Comparison of ENCODE assay signal across 8 cellular contexts in the genomic region with DNA sequence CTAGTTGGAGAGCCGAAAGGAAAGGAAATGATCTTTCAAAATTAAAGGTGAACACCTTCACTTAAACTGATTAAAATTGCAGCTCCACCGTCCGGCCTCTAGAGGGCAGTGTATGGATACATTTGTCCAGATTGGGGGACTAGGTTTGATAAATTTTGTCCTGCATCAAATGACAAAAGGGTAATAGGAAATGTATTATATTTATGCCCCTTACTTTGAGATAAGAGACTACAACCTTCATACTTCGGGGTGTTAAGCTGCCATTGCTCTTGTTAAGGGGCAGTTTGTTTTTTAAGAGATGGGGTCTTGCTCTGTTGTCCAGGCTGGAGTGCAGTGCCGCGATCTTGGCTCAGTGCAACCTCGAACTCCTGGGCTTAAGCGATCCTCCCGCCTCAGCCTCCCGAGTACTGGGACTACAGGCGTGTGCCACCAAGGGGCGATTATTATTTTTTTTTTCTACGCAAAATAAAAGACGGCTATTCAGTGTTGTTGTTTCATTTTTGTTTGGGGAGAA. TPM values are rescaled to one million over a fixed set of nuclear protein-coding genes. Genes with fewer than 3 reads are reported as not detected.
A peak's percentile ranks its signal among the peaks of the same experiment; 100 is the strongest.
DNase-seq lines count a peak whose midpoint lies in the region; ATAC-seq, FAIRE-seq and TF ChIP-seq lines count a peak whose summit lies in the region.

No MANE protein-coding gene starts in this region.

- peak overlapping the region; percentile 88 for H3K27ac Mint-ChIP-seq in dendritic cell treated with granulocyte-macrophage colony-stimulating factor and Interleukin-4, amounts not matched to agents 40 ng/mL and 50 ng/mL, for 4 days

- peaks cover 79% of the 10 kb centered on the region for H3K36me3 Mint-ChIP-seq in dendritic cell treated with granulocyte-macrophage colony-stimulating factor and Interleukin-4, amounts not matched to agents 40 ng/mL and 50 ng/mL, for 4 days (ENCODE audit: low read depth)

- DNase-seq in GM18507 (ENCODE audit: extremely low spot score, insufficient read length, low read depth) (peak; percentile 45), NCI-H345 (lab: John Stamatoyannopoulos, UW) (peak; percentile 64), HepG2 (ENCODE audit: low spot score) (peak; percentile 67)
- peak; percentile 70 for DNase-seq in activated CD4-positive, alpha-beta T cell treated with anti-CD3 and anti-CD28 coated beads for 48 hours
- DNase-seq in stimulated activated CD4-positive, alpha-beta T cell treated with anti-CD3 and anti-CD28 coated beads, TNF-alpha, amount 100 ng/mL, for 24 hours (ENCODE audit: low read depth in 3 of 3), result peak; percentile 43 to 44 (median 43)

- in situ Hi-C loops in HepG2 (cut with HindIII; ENCODE audit: extremely low pct_ligation_motif_present, low pct_unique_long_range_greater_than_20kb), result loop anchor here (5.0 kb wide), 1 partner anchor 36 kb away; no protein-coding TSS in a partner anchor

- no peaks in the 10 kb centered on the region for H4K20me1 ChIP-seq in HepG2 (ENCODE audit: insufficient read depth, low read length)

- no peaks in the 10 kb centered on the region for H3K9me3 ChIP-seq in HepG2 (ENCODE audit: low read length)

- intact Hi-C loops in dendritic cell treated with granulocyte-macrophage colony-stimulating factor and Interleukin-4, amounts not matched to agents 40 ng/mL and 50 ng/mL, for 4 days (cut with micrococcal nuclease), result loop anchor here (1.0 to 10.0 kb wide), 3 partner anchors 33 to 109 kb away; a partner anchor contains a TSS
- intact Hi-C loops in HepG2 (cut with micrococcal nuclease; ENCODE audit: unreplicated experiment), result loop anchor here (1.0 to 2.0 kb wide), 4 partner anchors 15 to 85 kb away; a partner anchor contains a TSS

- POLR2A ChIA-PET in HepG2 (lab: Yijun Ruan, JAX), result interaction anchor here (0.7 to 3.5 kb wide), 21 partner anchors 11 to 275 kb away, joined by 3 to 60 read pairs (median 8); a partner anchor contains a TSS

- H3K9ac ChIP-seq in HepG2 (ENCODE audit: insufficient read depth, low read depth, low read length), result peak overlapping the region; percentile 88

- H3K27me3 Mint-ChIP-seq in dendritic cell treated with granulocyte-macrophage colony-stimulating factor and Interleukin-4, amounts not matched to agents 40 ng/mL and 50 ng/mL, for 4 days, result no peaks in the 10 kb centered on the region

- no peaks in the 10 kb centered on the region for H3K9me3 Mint-ChIP-seq in dendritic cell treated with granulocyte-macrophage colony-stimulating factor and Interleukin-4, amounts not matched to agents 40 ng/mL and 50 ng/mL, for 4 days

- H3K27ac ChIP-seq in 22Rv1 (peak overlapping the region; percentile 97), HepG2 (ENCODE audit: extremely low read length, insufficient read depth, low read length) (peak overlapping the region; percentile 92)

- peaks cover 20% of the 10 kb centered on the region for H3K79me2 ChIP-seq in HepG2 (ENCODE audit: insufficient read depth, low read length)

- no peak for ATAC-seq in HepG2
- no peak for ATAC-seq in HG03039 (IDR thresholded peaks at IDR 0.05; ENCODE audit: unreplicated experiment)

- no TSS peak for BruUV-seq in HepG2 (replicated peaks; lab: Mats Ljungman, UMichigan)

- FAIRE-seq in GM18507 (lab: Jason Lieb, UNC) (peak; percentile 83), HepG2 (lab: Jason Lieb, UNC) (peak; percentile 83)

- TF ChIP-seq EP300 in HepG2 (IDR thresholded peaks at IDR 0.05; ENCODE audit: low read depth in 2 of 2, low read length in 2 of 2) (no peak), HepG2 (CRISPR knock-in tag; IDR thresholded peaks at IDR 0.05; ENCODE audit: borderline replicate concordance) (no peak)

- WGBS in HepG2 (ENCODE audit: low lambda C conversion rate), result 5% methylated on average over 14 of the region's 14 CpGs

- no peak overlapping the region for H2AFZ ChIP-seq in HepG2 (ENCODE audit: low read length)

- H3K4me1 ChIP-seq in HepG2 (ENCODE audit: insufficient read depth, low read length), result peaks cover 44% of the 10 kb centered on the region

- H3K4me1 Mint-ChIP-seq in dendritic cell treated with granulocyte-macrophage colony-stimulating factor and Interleukin-4, amounts not matched to agents 40 ng/mL and 50 ng/mL, for 4 days (ENCODE audit: low read depth), result peaks cover 41% of the 10 kb centered on the region

- peak overlapping the region; percentile 93 for H3K4me3 Mint-ChIP-seq in dendritic cell treated with granulocyte-macrophage colony-stimulating factor and Interleukin-4, amounts not matched to agents 40 ng/mL and 50 ng/mL, for 4 days

- TF ChIP-seq CTCF in 22Rv1 (IDR thresholded peaks at IDR 0.05), result peak; percentile 98
- TF ChIP-seq CTCF in HepG2 (CRISPR knock-in tag; IDR thresholded peaks at IDR 0.05), result peak; percentile 80

- H3K4me2 ChIP-seq in HepG2 (ENCODE audit: low read depth, low read length), result peak overlapping the region; percentile 77

- H3K27me3 ChIP-seq in HepG2 (ENCODE audit: control insufficient read depth in 1 of 2, insufficient read depth in 2 of 2, low read length in 2 of 2), result peaks cover 0 to 3% of the 10 kb centered on the region in 2 experiments; a peak in 1 of 5 replicates

- TF ChIP-seq POLR2A in HepG2 (IDR thresholded peaks at IDR 0.05; ENCODE audit: insufficient read depth in 1 of 2, low read depth in 2 of 2, low read length in 2 of 2), result no peak

- TF ChIP-seq RAD21 in HepG2 (CRISPR knock-in tag; IDR thresholded peaks at IDR 0.05), result peak; percentile 84

- peaks cover 9 to 29% of the 10 kb centered on the region in 2 experiments for H3K36me3 ChIP-seq in HepG2 (replicated peaks in 1 of 2; ENCODE audit: control insufficient read depth in 1 of 2, insufficient read depth in 2 of 2, low read length in 2 of 2)

- CTCF ChIA-PET in HepG2 (lab: Yijun Ruan, JAX; ENCODE audit: low intra/inter-chr PET ratio, low total read pairs), result interaction anchor here (1.0 to 3.0 kb wide), 4 partner anchors 30 to 46 kb away, joined by 3 to 79 read pairs (median 5); a partner anchor contains a TSS

- H3K4me3 ChIP-seq in HepG2 (replicated peaks in 1 of 3; ENCODE audit: insufficient read depth in 1 of 3, low read depth in 2 of 3, low read length in 3 of 3), result peak overlapping the region; percentile 84 to 88 (median 84)

RNA-seq across cellular contexts. Expression of a gene that starts 0.8 kb away (rescaled TPM):
- 23.9 and 24.6 TPM in 2 replicates for total RNA-seq in HepG2 (2016; rRNA removed; fragmentation: Illumina TruSeq; extraction: Trizol)
- 3.8 and 3.9 TPM in 2 replicates for total RNA-seq in HepG2 (2016; cell fraction: cytosol; rRNA removed; fragmentation: Illumina TruSeq; extraction: Trizol; ENCODE audit: low read depth)
- 22.3 and 22.8 TPM in 2 replicates for total RNA-seq in HepG2 (2016; cell fraction: insoluble cytoplasmic fraction; rRNA removed; fragmentation: Illumina TruSeq; extraction: Trizol)
- total RNA-seq in HepG2 (2016; cell fraction: membrane; rRNA removed; fragmentation: Illumina TruSeq; extraction: Trizol), result 7.8 and 8.4 TPM in 2 replicates
- total RNA-seq in HepG2 (2016; cell fraction: nucleus; rRNA removed; fragmentation: Illumina TruSeq; extraction: Trizol), result 20.4 and 20.9 TPM in 2 replicates
- 25.9 and 28.9 TPM in 2 replicates for polyA plus RNA-seq in HepG2 (2011; rRNA removed)
- polyA plus RNA-seq in HepG2 (2011; cell fraction: cytosol; rRNA removed), result 20.0 and 24.2 TPM in 2 replicates
- polyA plus RNA-seq in HepG2 (2011; cell fraction: nucleus; rRNA removed), result 30.0 and 31.3 TPM in 2 replicates
- polyA plus RNA-seq in HepG2 (2012), result 9.8 and 12.4 TPM in 2 replicates
- 2.0 and 2.2 TPM in 2 replicates for polyA plus RNA-seq in HepG2 (2016; cell fraction: cytosol; fragmentation: Illumina TruSeq; extraction: Trizol; ENCODE audit: low read depth)
- 22.7 and 23.4 TPM in 2 replicates for polyA plus RNA-seq in HepG2 (2016; cell fraction: insoluble cytoplasmic fraction; fragmentation: Illumina TruSeq; extraction: Trizol; ENCODE audit: low read depth)
- 3.8 and 4.7 TPM in 2 replicates for polyA plus RNA-seq in HepG2 (2016; cell fraction: membrane; fragmentation: Illumina TruSeq; extraction: Trizol; ENCODE audit: low read depth)
- polyA plus RNA-seq in HepG2 (2016; cell fraction: nucleus; fragmentation: Illumina TruSeq; extraction: Trizol; ENCODE audit: insufficient read depth, low read depth), result 31.4 and 33.9 TPM in 2 replicates
- polyA minus RNA-seq in HepG2 (2011; rRNA and poly(A)+ RNA removed; ENCODE audit: low replicate concordance), result 44.5 and 46.8 TPM in 2 replicates
- polyA minus RNA-seq in HepG2 (2011; cell fraction: cytosol; rRNA and poly(A)+ RNA removed), result 12.1 and 15.9 TPM in 2 replicates
- 25.6 and 32.1 TPM in 2 replicates for polyA minus RNA-seq in HepG2 (2011; cell fraction: nucleus; rRNA and poly(A)+ RNA removed)

RNA-seq across cellular contexts. Expression of a gene that starts 22.4 kb away (rescaled TPM):
- 26.0 and 33.1 TPM in 2 replicates for total RNA-seq in HepG2 (2016; rRNA removed; fragmentation: Illumina TruSeq; extraction: Trizol)
- 8.6 and 11.8 TPM in 2 replicates for total RNA-seq in HepG2 (2016; cell fraction: cytosol; rRNA removed; fragmentation: Illumina TruSeq; extraction: Trizol; ENCODE audit: low read depth)
- 24.6 and 33.6 TPM in 2 replicates for total RNA-seq in HepG2 (2016; cell fraction: insoluble cytoplasmic fraction; rRNA removed; fragmentation: Illumina TruSeq; extraction: Trizol)
- total RNA-seq in HepG2 (2016; cell fraction: membrane; rRNA removed; fragmentation: Illumina TruSeq; extraction: Trizol), result 22.2 and 23.2 TPM in 2 replicates
- total RNA-seq in HepG2 (2016; cell fraction: nucleus; rRNA removed; fragmentation: Illumina TruSeq; extraction: Trizol), result 22.8 and 23.5 TPM in 2 replicates
- 68.3 and 70.4 TPM in 2 replicates for polyA plus RNA-seq in HepG2 (2011; rRNA removed)
- 43.7 and 67.1 TPM in 2 replicates for polyA plus RNA-seq in HepG2 (2011; cell fraction: cytosol; rRNA removed)
- polyA plus RNA-seq in HepG2 (2011; cell fraction: nucleus; rRNA removed), result 32.6 and 46.3 TPM in 2 replicates
- polyA plus RNA-seq in HepG2 (2012), result 39.1 and 42.4 TPM in 2 replicates
- polyA plus RNA-seq in HepG2 (2016; cell fraction: cytosol; fragmentation: Illumina TruSeq; extraction: Trizol; ENCODE audit: low read depth), result 5.6 and 5.9 TPM in 2 replicates
- polyA plus RNA-seq in HepG2 (2016; cell fraction: insoluble cytoplasmic fraction; fragmentation: Illumina TruSeq; extraction: Trizol; ENCODE audit: low read depth), result 45.3 and 46.9 TPM in 2 replicates
- 22.1 and 22.3 TPM in 2 replicates for polyA plus RNA-seq in HepG2 (2016; cell fraction: membrane; fragmentation: Illumina TruSeq; extraction: Trizol; ENCODE audit: low read depth)
- polyA plus RNA-seq in HepG2 (2016; cell fraction: nucleus; fragmentation: Illumina TruSeq; extraction: Trizol; ENCODE audit: insufficient read depth, low read depth), result 45.7 and 46.4 TPM in 2 replicates
- polyA minus RNA-seq in HepG2 (2011; rRNA and poly(A)+ RNA removed; ENCODE audit: low replicate concordance), result 52.5 and 108 TPM in 2 replicates
- 28.2 and 48.5 TPM in 2 replicates for polyA minus RNA-seq in HepG2 (2011; cell fraction: cytosol; rRNA and poly(A)+ RNA removed)
- polyA minus RNA-seq in HepG2 (2011; cell fraction: nucleus; rRNA and poly(A)+ RNA removed), result 32.7 and 43.8 TPM in 2 replicates

RNA-seq across cellular contexts. Expression of a gene that starts 24.6 kb away (rescaled TPM):
- total RNA-seq in HepG2 (2016; rRNA removed; fragmentation: Illumina TruSeq; extraction: Trizol), result 0.58 and 0.76 TPM in 2 replicates
- 0.18 and 0.30 TPM in 2 replicates for total RNA-seq in HepG2 (2016; cell fraction: cytosol; rRNA removed; fragmentation: Illumina TruSeq; extraction: Trizol; ENCODE audit: low read depth)
- 0.74 and 1.4 TPM in 2 replicates for total RNA-seq in HepG2 (2016; cell fraction: insoluble cytoplasmic fraction; rRNA removed; fragmentation: Illumina TruSeq; extraction: Trizol)
- total RNA-seq in HepG2 (2016; cell fraction: membrane; rRNA removed; fragmentation: Illumina TruSeq; extraction: Trizol), result 1.1 and 1.6 TPM in 2 replicates
- 1.3 and 1.9 TPM in 2 replicates for total RNA-seq in HepG2 (2016; cell fraction: nucleus; rRNA removed; fragmentation: Illumina TruSeq; extraction: Trizol)
- polyA plus RNA-seq in HepG2 (2011; rRNA removed), result 2.2 TPM in 2 replicates
- 0.97 and 1.1 TPM in 2 replicates for polyA plus RNA-seq in HepG2 (2011; cell fraction: cytosol; rRNA removed)
- polyA plus RNA-seq in HepG2 (2011; cell fraction: nucleus; rRNA removed), result 9.8 and 10.5 TPM in 2 replicates
- polyA plus RNA-seq in HepG2 (2012), result 2.3 and 2.6 TPM in 2 replicates
- polyA plus RNA-seq in HepG2 (2016; cell fraction: cytosol; fragmentation: Illumina TruSeq; extraction: Trizol; ENCODE audit: low read depth), result 0.14 and 0.19 TPM in 2 replicates
- polyA plus RNA-seq in HepG2 (2016; cell fraction: insoluble cytoplasmic fraction; fragmentation: Illumina TruSeq; extraction: Trizol; ENCODE audit: low read depth), result 1.8 and 2.6 TPM in 2 replicates
- 1.4 TPM in 2 replicates for polyA plus RNA-seq in HepG2 (2016; cell fraction: membrane; fragmentation: Illumina TruSeq; extraction: Trizol; ENCODE audit: low read depth)
- polyA plus RNA-seq in HepG2 (2016; cell fraction: nucleus; fragmentation: Illumina TruSeq; extraction: Trizol; ENCODE audit: insufficient read depth, low read depth), result 5.8 and 8.1 TPM in 2 replicates
- 2.8 and 5.2 TPM in 2 replicates for polyA minus RNA-seq in HepG2 (2011; rRNA and poly(A)+ RNA removed; ENCODE audit: low replicate concordance)
- polyA minus RNA-seq in HepG2 (2011; cell fraction: cytosol; rRNA and poly(A)+ RNA removed), result 1.1 and 1.3 TPM in 2 replicates
- 3.4 and 5.0 TPM in 2 replicates for polyA minus RNA-seq in HepG2 (2011; cell fraction: nucleus; rRNA and poly(A)+ RNA removed)

RNA-seq across cellular contexts. Expression of a gene that starts 29.6 kb away (rescaled TPM):
- total RNA-seq in HepG2 (2016; rRNA removed; fragmentation: Illumina TruSeq; extraction: Trizol), result 47.5 and 52.0 TPM in 2 replicates
- 8.1 TPM in 2 replicates for total RNA-seq in HepG2 (2016; cell fraction: cytosol; rRNA removed; fragmentation: Illumina TruSeq; extraction: Trizol; ENCODE audit: low read depth)
- 46.4 and 50.0 TPM in 2 replicates for total RNA-seq in HepG2 (2016; cell fraction: insoluble cytoplasmic fraction; rRNA removed; fragmentation: Illumina TruSeq; extraction: Trizol)
- 17.5 and 18.3 TPM in 2 replicates for total RNA-seq in HepG2 (2016; cell fraction: membrane; rRNA removed; fragmentation: Illumina TruSeq; extraction: Trizol)
- 26.0 and 34.2 TPM in 2 replicates for total RNA-seq in HepG2 (2016; cell fraction: nucleus; rRNA removed; fragmentation: Illumina TruSeq; extraction: Trizol)
- 42.0 and 52.6 TPM in 2 replicates for polyA plus RNA-seq in HepG2 (2011; rRNA removed)
- polyA plus RNA-seq in HepG2 (2011; cell fraction: cytosol; rRNA removed), result 16.9 and 23.3 TPM in 2 replicates
- polyA plus RNA-seq in HepG2 (2011; cell fraction: nucleus; rRNA removed), result 32.7 and 37.9 TPM in 2 replicates
- polyA plus RNA-seq in HepG2 (2012), result 19.5 and 20.6 TPM in 2 replicates
- 3.1 and 3.6 TPM in 2 replicates for polyA plus RNA-seq in HepG2 (2016; cell fraction: cytosol; fragmentation: Illumina TruSeq; extraction: Trizol; ENCODE audit: low read depth)
- 60.6 and 64.8 TPM in 2 replicates for polyA plus RNA-seq in HepG2 (2016; cell fraction: insoluble cytoplasmic fraction; fragmentation: Illumina TruSeq; extraction: Trizol; ENCODE audit: low read depth)
- 8.3 and 9.6 TPM in 2 replicates for polyA plus RNA-seq in HepG2 (2016; cell fraction: membrane; fragmentation: Illumina TruSeq; extraction: Trizol; ENCODE audit: low read depth)
- polyA plus RNA-seq in HepG2 (2016; cell fraction: nucleus; fragmentation: Illumina TruSeq; extraction: Trizol; ENCODE audit: insufficient read depth, low read depth), result 51.4 and 59.6 TPM in 2 replicates
- polyA minus RNA-seq in HepG2 (2011; rRNA and poly(A)+ RNA removed; ENCODE audit: low replicate concordance), result 50.1 and 366 TPM in 2 replicates
- 18.1 and 20.2 TPM in 2 replicates for polyA minus RNA-seq in HepG2 (2011; cell fraction: cytosol; rRNA and poly(A)+ RNA removed)
- 11.6 and 12.1 TPM in 2 replicates for polyA minus RNA-seq in HepG2 (2011; cell fraction: nucleus; rRNA and poly(A)+ RNA removed)

RNA-seq across cellular contexts. Expression of a gene that starts 30.4 kb away (rescaled TPM):
- 0.35 and 0.49 TPM in 2 replicates for total RNA-seq in HepG2 (2016; rRNA removed; fragmentation: Illumina TruSeq; extraction: Trizol)
- 0.18 and 0.20 TPM in 2 replicates for total RNA-seq in HepG2 (2016; cell fraction: cytosol; rRNA removed; fragmentation: Illumina TruSeq; extraction: Trizol; ENCODE audit: low read depth)
- total RNA-seq in HepG2 (2016; cell fraction: insoluble cytoplasmic fraction; rRNA removed; fragmentation: Illumina TruSeq; extraction: Trizol), result 0.59 and 0.76 TPM in 2 replicates
- total RNA-seq in HepG2 (2016; cell fraction: membrane; rRNA removed; fragmentation: Illumina TruSeq; extraction: Trizol), result 0.22 and 0.55 TPM in 2 replicates
- total RNA-seq in HepG2 (2016; cell fraction: nucleus; rRNA removed; fragmentation: Illumina TruSeq; extraction: Trizol), result 0.71 and 0.91 TPM in 2 replicates
- polyA plus RNA-seq in HepG2 (2011; rRNA removed), result 3.3 and 3.4 TPM in 2 replicates
- polyA plus RNA-seq in HepG2 (2011; cell fraction: cytosol; rRNA removed), result 1.9 and 3.0 TPM in 2 replicates
- polyA plus RNA-seq in HepG2 (2011; cell fraction: nucleus; rRNA removed), result 4.7 and 4.8 TPM in 2 replicates
- polyA plus RNA-seq in HepG2 (2012), result 1.3 and 1.5 TPM in 2 replicates
- 0.27 TPM in 1 of 2 replicates, not detected in the other for polyA plus RNA-seq in HepG2 (2016; cell fraction: cytosol; fragmentation: Illumina TruSeq; extraction: Trizol; ENCODE audit: low read depth)
- polyA plus RNA-seq in HepG2 (2016; cell fraction: insoluble cytoplasmic fraction; fragmentation: Illumina TruSeq; extraction: Trizol; ENCODE audit: low read depth), result 0.81 TPM in 1 of 2 replicates, not detected in the other
- 0.14 and 0.40 TPM in 2 replicates for polyA plus RNA-seq in HepG2 (2016; cell fraction: membrane; fragmentation: Illumina TruSeq; extraction: Trizol; ENCODE audit: low read depth)
- polyA plus RNA-seq in HepG2 (2016; cell fraction: nucleus; fragmentation: Illumina TruSeq; extraction: Trizol; ENCODE audit: insufficient read depth, low read depth), result 1.4 TPM in 2 replicates
- 1.8 and 3.6 TPM in 2 replicates for polyA minus RNA-seq in HepG2 (2011; rRNA and poly(A)+ RNA removed; ENCODE audit: low replicate concordance)
- 0.62 TPM in 1 of 2 replicates, not detected in the other for polyA minus RNA-seq in HepG2 (2011; cell fraction: cytosol; rRNA and poly(A)+ RNA removed)
- polyA minus RNA-seq in HepG2 (2011; cell fraction: nucleus; rRNA and poly(A)+ RNA removed), result 1.2 and 2.9 TPM in 2 replicates
